2 cellular contexts compared by ENCODE assay signal in the genomic region with DNA sequence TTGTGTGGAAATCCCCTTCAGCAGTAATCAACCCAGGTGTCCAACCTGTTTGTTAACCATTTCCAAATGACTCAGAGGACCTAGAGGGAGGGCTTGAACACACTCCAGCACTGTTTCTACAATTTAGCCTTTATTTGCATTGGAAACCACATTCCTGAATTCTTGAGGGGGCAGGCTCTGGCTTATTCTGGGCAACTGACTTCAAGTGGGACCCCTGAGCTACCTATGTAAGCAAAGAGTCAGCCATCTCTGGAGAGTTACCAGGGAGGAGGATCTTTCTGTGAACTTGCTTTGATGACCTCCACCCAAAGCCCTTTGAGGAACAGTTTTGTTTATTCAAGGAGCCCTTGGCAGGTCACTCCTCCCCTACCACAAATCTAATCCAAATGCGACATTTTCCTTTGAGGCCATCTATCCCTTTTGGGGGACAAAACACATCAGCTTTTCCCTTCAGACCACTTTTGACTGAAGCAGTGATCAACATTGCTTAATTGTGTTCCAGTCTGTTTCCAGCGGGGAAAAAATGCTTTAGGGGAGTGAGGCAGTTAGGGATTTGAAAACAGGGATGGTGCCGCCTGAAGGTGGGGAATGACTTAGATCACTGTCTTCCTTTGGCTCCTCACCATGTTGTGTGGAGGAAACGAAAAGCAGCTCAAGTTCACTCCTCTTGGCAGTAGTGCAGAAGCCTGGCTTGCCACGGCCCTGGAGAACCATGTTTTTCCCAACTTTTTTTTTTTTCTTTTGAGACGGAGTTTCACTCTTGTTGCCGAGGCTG.
TF ChIP-seq lines count a peak whose summit lies in the region.

No MANE protein-coding gene starts in this region.

TF ChIP-seq in HepG2, 621 proteins besides CTCF, POLR2A, EP300 and RAD21 (continues in another document):
- TF ChIP-seq ZNF180 (CRISPR knock-in tag; IDR thresholded peaks at IDR 0.05; ENCODE audit: borderline replicate concordance, low read depth) (0 out of 2 replicates have a peak, but pooled peaks have one; percentile 73), RFXAP (CRISPR knock-in tag; IDR thresholded peaks at IDR 0.05; ENCODE audit: borderline replicate concordance) (peak; percentile 91; the same call in 1 of the 2 replicates), JUND (CRISPR knock-in tag; IDR thresholded peaks at IDR 0.05) (no peak), NFKB2 (CRISPR knock-in tag; IDR thresholded peaks at IDR 0.05; ENCODE audit: borderline replicate concordance) (no peak), IRF2 (CRISPR knock-in tag; IDR thresholded peaks at IDR 0.05) (no peak), BCL6 (CRISPR knock-in tag; IDR thresholded peaks at IDR 0.05) (peak; percentile 90), ZNF761 (CRISPR knock-in tag; conservative IDR thresholded peaks at IDR 0.05) (peak; percentile 54; the same call in 1 of the 2 replicates), SP2 (CRISPR knock-in tag; IDR thresholded peaks at IDR 0.05) (no peak), SSRP1 (CRISPR knock-in tag; IDR thresholded peaks at IDR 0.05) (peak; percentile 94), HDAC2 (CRISPR knock-in tag; IDR thresholded peaks at IDR 0.05) (peak; percentile 69), KLF12 (CRISPR knock-in tag; IDR thresholded peaks at IDR 0.05; ENCODE audit: borderline replicate concordance) (peak; percentile 85; the same call in 1 of the 2 replicates), KAT8 (CRISPR knock-in tag; IDR thresholded peaks at IDR 0.05) (peak; percentile 26), ZFP37 (CRISPR knock-in tag; IDR thresholded peaks at IDR 0.05; ENCODE audit: borderline replicate concordance) (peak; percentile 87; the same call in 1 of the 2 replicates), MEF2D (CRISPR knock-in tag; IDR thresholded peaks at IDR 0.05) (no peak), ZNF451 (CRISPR knock-in tag; IDR thresholded peaks at IDR 0.05) (0 out of 2 replicates have a peak, but pooled peaks have one; percentile 30), KLF11 (CRISPR knock-in tag; IDR thresholded peaks at IDR 0.05) (0 out of 2 replicates have a peak, but pooled peaks have one; percentile 23), ZEB1 (IDR thresholded peaks at IDR 0.05; ENCODE audit: insufficient replicate concordance, low read depth) (peak; percentile 89), NR2C2 (CRISPR knock-in tag; IDR thresholded peaks at IDR 0.05; ENCODE audit: borderline replicate concordance) (peak; percentile 35; the same call in 1 of the 2 replicates), GATAD2A (CRISPR knock-in tag; IDR thresholded peaks at IDR 0.05) (peak; percentile 75), ZNF354B (CRISPR knock-in tag; IDR thresholded peaks at IDR 0.05) (no peak), FOXA1 (IDR thresholded peaks at IDR 0.05) (0 out of 2 replicates have a peak, but pooled peaks have one; percentile 46), FOXA1 (CRISPR knock-in tag; IDR thresholded peaks at IDR 0.05) (peak; percentile 87), KDM1A (CRISPR knock-in tag; IDR thresholded peaks at IDR 0.05) (no peak), HHEX (CRISPR knock-in tag; IDR thresholded peaks at IDR 0.05) (peak; percentile 15; the same call in 1 of the 2 replicates), NFYC (CRISPR knock-in tag; IDR thresholded peaks at IDR 0.05) (0 out of 2 replicates have a peak, but pooled peaks have one; percentile 1), FOXJ3 (CRISPR knock-in tag; IDR thresholded peaks at IDR 0.05; ENCODE audit: borderline replicate concordance) (peak; percentile 85), SMC3 (IDR thresholded peaks at IDR 0.05; ENCODE audit: low read length) (peak; percentile 40; the same call in 1 of the 2 replicates), ELF3 (CRISPR knock-in tag; IDR thresholded peaks at IDR 0.05) (peak; percentile 23; the same call in 1 of the 2 replicates), ZNF556 (CRISPR knock-in tag; IDR thresholded peaks at IDR 0.05; ENCODE audit: borderline replicate concordance) (peak; percentile 54; the same call in 1 of the 2 replicates), TAF1 (CRISPR knock-in tag; IDR thresholded peaks at IDR 0.05) (0 out of 2 replicates have a peak, but pooled peaks have one; percentile 4)
- TF ChIP-seq, protein P1, sequence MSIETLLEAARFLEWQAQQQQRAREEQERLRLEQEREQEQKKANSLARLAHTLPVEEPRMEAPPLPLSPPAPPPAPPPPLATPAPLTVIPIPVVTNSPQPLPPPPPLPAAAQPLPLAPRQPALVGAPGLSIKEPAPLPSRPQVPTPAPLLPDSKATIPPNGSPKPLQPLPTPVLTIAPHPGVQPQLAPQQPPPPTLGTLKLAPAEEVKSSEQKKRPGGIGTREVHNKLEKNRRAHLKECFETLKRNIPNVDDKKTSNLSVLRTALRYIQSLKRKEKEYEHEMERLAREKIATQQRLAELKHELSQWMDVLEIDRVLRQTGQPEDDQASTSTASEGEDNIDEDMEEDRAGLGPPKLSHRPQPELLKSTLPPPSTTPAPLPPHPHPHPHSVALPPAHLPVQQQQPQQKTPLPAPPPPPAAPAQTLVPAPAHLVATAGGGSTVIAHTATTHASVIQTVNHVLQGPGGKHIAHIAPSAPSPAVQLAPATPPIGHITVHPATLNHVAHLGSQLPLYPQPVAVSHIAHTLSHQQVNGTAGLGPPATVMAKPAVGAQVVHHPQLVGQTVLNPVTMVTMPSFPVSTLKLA (IDR thresholded peaks at IDR 0.05), result no peak
- TF ChIP-seq, protein P2, sequence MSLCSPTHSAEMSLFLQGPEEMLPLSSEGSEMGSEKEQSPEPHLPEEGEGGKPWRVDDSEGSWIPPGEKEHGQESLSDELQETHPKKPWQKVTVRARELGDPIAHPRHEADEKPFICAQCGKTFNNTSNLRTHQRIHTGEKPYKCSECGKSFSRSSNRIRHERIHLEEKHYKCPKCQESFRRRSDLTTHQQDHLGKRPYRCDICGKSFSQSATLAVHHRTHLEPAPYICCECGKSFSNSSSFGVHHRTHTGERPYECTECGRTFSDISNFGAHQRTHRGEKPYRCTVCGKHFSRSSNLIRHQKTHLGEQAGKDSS (CRISPR knock-in tag; IDR thresholded peaks at IDR 0.05; ENCODE audit: borderline replicate concordance, low read depth), result peak; percentile 52; the same call in 1 of the 2 replicates
- TF ChIP-seq, protein P3, sequence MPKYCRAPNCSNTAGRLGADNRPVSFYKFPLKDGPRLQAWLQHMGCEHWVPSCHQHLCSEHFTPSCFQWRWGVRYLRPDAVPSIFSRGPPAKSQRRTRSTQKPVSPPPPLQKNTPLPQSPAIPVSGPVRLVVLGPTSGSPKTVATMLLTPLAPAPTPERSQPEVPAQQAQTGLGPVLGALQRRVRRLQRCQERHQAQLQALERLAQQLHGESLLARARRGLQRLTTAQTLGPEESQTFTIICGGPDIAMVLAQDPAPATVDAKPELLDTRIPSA (CRISPR knock-in tag; IDR thresholded peaks at IDR 0.05; ENCODE audit: borderline replicate concordance), result no peak
- TF ChIP-seq, protein P4, sequence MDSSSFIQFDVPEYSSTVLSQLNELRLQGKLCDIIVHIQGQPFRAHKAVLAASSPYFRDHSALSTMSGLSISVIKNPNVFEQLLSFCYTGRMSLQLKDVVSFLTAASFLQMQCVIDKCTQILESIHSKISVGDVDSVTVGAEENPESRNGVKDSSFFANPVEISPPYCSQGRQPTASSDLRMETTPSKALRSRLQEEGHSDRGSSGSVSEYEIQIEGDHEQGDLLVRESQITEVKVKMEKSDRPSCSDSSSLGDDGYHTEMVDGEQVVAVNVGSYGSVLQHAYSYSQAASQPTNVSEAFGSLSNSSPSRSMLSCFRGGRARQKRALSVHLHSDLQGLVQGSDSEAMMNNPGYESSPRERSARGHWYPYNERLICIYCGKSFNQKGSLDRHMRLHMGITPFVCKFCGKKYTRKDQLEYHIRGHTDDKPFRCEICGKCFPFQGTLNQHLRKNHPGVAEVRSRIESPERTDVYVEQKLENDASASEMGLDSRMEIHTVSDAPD (CRISPR knock-in tag; IDR thresholded peaks at IDR 0.05), result peak; percentile 84

TF ChIP-seq in HEK293T, 16 proteins besides CTCF, POLR2A, EP300 and RAD21:
- TF ChIP-seq, protein P5, sequence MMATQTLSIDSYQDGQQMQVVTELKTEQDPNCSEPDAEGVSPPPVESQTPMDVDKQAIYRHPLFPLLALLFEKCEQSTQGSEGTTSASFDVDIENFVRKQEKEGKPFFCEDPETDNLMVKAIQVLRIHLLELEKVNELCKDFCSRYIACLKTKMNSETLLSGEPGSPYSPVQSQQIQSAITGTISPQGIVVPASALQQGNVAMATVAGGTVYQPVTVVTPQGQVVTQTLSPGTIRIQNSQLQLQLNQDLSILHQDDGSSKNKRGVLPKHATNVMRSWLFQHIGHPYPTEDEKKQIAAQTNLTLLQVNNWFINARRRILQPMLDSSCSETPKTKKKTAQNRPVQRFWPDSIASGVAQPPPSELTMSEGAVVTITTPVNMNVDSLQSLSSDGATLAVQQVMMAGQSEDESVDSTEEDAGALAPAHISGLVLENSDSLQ (IDR thresholded peaks at IDR 0.05), result no peak
- TF ChIP-seq BHLHE40 (IDR thresholded peaks at IDR 0.05; ENCODE audit: borderline replicate concordance) (no peak), ZNF384 (IDR thresholded peaks at IDR 0.05) (no peak)
